Comparison of ENCODE assay signal across 17 cellular contexts in the genomic region with DNA sequence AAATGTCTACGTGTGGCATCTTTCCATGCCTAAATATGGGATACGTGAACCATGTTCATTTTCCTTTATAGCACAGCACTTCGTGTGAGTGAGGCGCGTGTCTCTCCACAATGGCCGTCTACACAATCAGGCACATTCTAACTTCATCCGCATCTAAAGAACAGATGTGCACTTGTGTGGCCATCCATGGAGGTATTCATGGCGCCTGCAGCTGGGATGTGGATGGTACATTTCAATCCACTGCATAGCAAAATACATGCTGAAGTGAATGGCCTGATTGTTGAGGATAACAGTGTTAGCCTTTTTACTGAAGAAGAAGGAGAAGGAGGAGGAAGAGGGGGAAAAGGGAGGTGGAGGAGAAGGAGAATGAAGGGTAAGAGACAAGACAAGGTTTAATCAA. TPM values are rescaled to one million over a fixed set of nuclear protein-coding genes. Genes with fewer than 3 reads are reported as not detected.
A peak's percentile ranks its signal among the peaks of the same experiment; 100 is the strongest.
DNase-seq lines count a peak whose midpoint lies in the region; ATAC-seq and TF ChIP-seq lines count a peak whose summit lies in the region.
"Had no signal": no experiment of that assay in that cellular context is flagged by ENCODE, and none has a peak within 500 bp of the region (broad histone marks: within the 10 kb centered on the region; RNA-seq: fewer than 3 reads in every experiment).

No MANE protein-coding gene starts in this region.

- CTCF ChIA-PET in activated naive CD4-positive, alpha-beta T cell treated with anti-CD3 and anti-CD28 coated beads for 36 hours (lab: Charles Lee): interaction anchor here (1.2 to 1.6 kb wide), 2 partner anchors 10 to 580 kb away, joined by 3 to 6 read pairs; no protein-coding TSS in a partner anchor

- H3K4me3 Mint-ChIP-seq in GM23338: no peak overlapping the region
- H3K4me3 Mint-ChIP-seq in activated T-helper 17 cell treated with anti-CD3 and anti-CD28 coated beads, Interleukin-2, amount 50 U/mL, for 72 hours: no peak overlapping the region
- no peak overlapping the region for H3K4me3 Mint-ChIP-seq in activated naive CD4-positive, alpha-beta T cell treated with anti-CD3 and anti-CD28 coated beads for 36 hours
- H3K4me3 Mint-ChIP-seq: B cell; CD4-positive, alpha-beta memory T cell had no signal

- H3K9me2 ChIP-seq in GM23338 (ENCODE audit: insufficient read depth): peaks cover 3% of the 10 kb centered on the region; the same call in 1 of the 2 replicates

- H3K4me2 ChIP-seq in GM23338: no peak overlapping the region

- H3K9me3 Mint-ChIP-seq in GM23338: no peaks in the 10 kb centered on the region; the same call in 2 of the 3 replicates
- no peaks in the 10 kb centered on the region for H3K9me3 Mint-ChIP-seq in activated T-helper 17 cell treated with anti-CD3 and anti-CD28 coated beads, Interleukin-2, amount 50 U/mL, for 72 hours
- H3K9me3 Mint-ChIP-seq in activated naive CD4-positive, alpha-beta T cell treated with anti-CD3 and anti-CD28 coated beads for 36 hours: peaks cover 1% of the 10 kb centered on the region

- peaks cover 3% of the 10 kb centered on the region for H3K27me3 Mint-ChIP-seq in GM23338 (ENCODE audit: insufficient read depth, low read depth, poor library complexity)
- peaks cover 8% of the 10 kb centered on the region for H3K27me3 Mint-ChIP-seq in activated T-helper 17 cell treated with anti-CD3 and anti-CD28 coated beads, Interleukin-2, amount 50 U/mL, for 72 hours
- no peaks in the 10 kb centered on the region for H3K27me3 Mint-ChIP-seq in activated naive CD4-positive, alpha-beta T cell treated with anti-CD3 and anti-CD28 coated beads for 36 hours (ENCODE audit: low read depth)

- no peaks in the 10 kb centered on the region for H3K27me3 ChIP-seq in GM23338 (ENCODE audit: insufficient read depth)
- H3K27me3 ChIP-seq: MG63 had no signal

- DNase-seq in GM23338 (ENCODE audit: low spot score) (no peak), inferior parietal cortex (ENCODE audit: extremely low spot score) (peak; percentile 84), posterior cingulate gyrus (peak in 9 of 10 donors; percentile 40 to 96 (median 72)), NCI-H748 treated with DMSO at 0.1 percent for 48 hours (lab: John Stamatoyannopoulos, UW) (no peak), cerebellum (ENCODE audit: low spot score) (no peak)
- DNase-seq in activated naive CD4-positive, alpha-beta T cell treated with anti-CD3 and anti-CD28 coated beads for 36 hours: no peak
- DNase-seq: CD4-positive, alpha-beta memory T cell; DMS79 treated with DMSO at 0.1 percent for 48 hours; GDM1; MG63; NCI-H1105; NCI-H1694 treated with DMSO at 0.1 percent for 48 hours; PC-3 had no signal

- H2AFZ ChIP-seq in GM23338: peak overlapping the region; percentile 38; the same call in 1 of the 2 replicates

- H3K27ac Mint-ChIP-seq in GM23338: no peak overlapping the region
- H3K27ac Mint-ChIP-seq in activated T-helper 17 cell treated with anti-CD3 and anti-CD28 coated beads, Interleukin-2, amount 50 U/mL, for 72 hours: no peak overlapping the region
- H3K27ac Mint-ChIP-seq in activated naive CD4-positive, alpha-beta T cell treated with anti-CD3 and anti-CD28 coated beads for 36 hours: no peak overlapping the region
- H3K27ac Mint-ChIP-seq: B cell; CD4-positive, alpha-beta memory T cell had no signal

- H4K20me1 ChIP-seq in GM23338 (replicated peaks; ENCODE audit: insufficient read depth): no peaks in the 10 kb centered on the region

- intact Hi-C loops in posterior cingulate gyrus (cut with DNase I): no loop called here
- intact Hi-C loops in activated naive CD4-positive, alpha-beta T cell treated with anti-CD3 and anti-CD28 coated beads for 36 hours (cut with micrococcal nuclease): loop anchor here (10.0 kb wide), 1 partner anchor 775 kb away; no protein-coding TSS in a partner anchor

- H3F3A ChIP-seq in GM23338 (replicated peaks; ENCODE audit: low read depth): no peaks in the 10 kb centered on the region

- no peaks in the 10 kb centered on the region for H3K79me2 ChIP-seq in GM23338 (replicated peaks; ENCODE audit: insufficient read depth)

- no peak for ATAC-seq in GM23338
- ATAC-seq in activated T-helper 17 cell treated with anti-CD3 and anti-CD28 coated beads, Interleukin-2, amount 50 U/mL, for 72 hours (replicated peaks): no peak
- ATAC-seq: HepG2, PC-3 had no signal

- H3K27ac ChIP-seq in GM23338 (ENCODE audit: low read depth): no peak overlapping the region
- peak overlapping the region; percentile 95 for H3K27ac ChIP-seq in cingulate gyrus (ENCODE audit: low read depth, low read length)

- no peaks in the 10 kb centered on the region for H3K36me3 ChIP-seq in GM23338 (ENCODE audit: insufficient read depth)
- H3K36me3 ChIP-seq: MG63 had no signal

- peaks cover 3% of the 10 kb centered on the region; the same call in 1 of the 2 replicates for H3K4me1 ChIP-seq in GM23338 (ENCODE audit: insufficient read depth)

- H3K4me1 Mint-ChIP-seq in GM23338: peaks cover 2% of the 10 kb centered on the region; the same call in 1 of the 3 replicates
- no peaks in the 10 kb centered on the region for H3K4me1 Mint-ChIP-seq in activated T-helper 17 cell treated with anti-CD3 and anti-CD28 coated beads, Interleukin-2, amount 50 U/mL, for 72 hours
- no peaks in the 10 kb centered on the region for H3K4me1 Mint-ChIP-seq in activated naive CD4-positive, alpha-beta T cell treated with anti-CD3 and anti-CD28 coated beads for 36 hours (ENCODE audit: low read depth)
- H3K4me1 Mint-ChIP-seq: B cell; CD4-positive, alpha-beta memory T cell had no signal

- H3K4me3 ChIP-seq in GM23338: no peak overlapping the region
- H3K4me3 ChIP-seq: MG63 had no signal

- TF ChIP-seq CTCF in GM23338 (conservative IDR thresholded peaks at IDR 0.05; ENCODE audit: low read depth in 2 of 2): no peak

- no peaks in the 10 kb centered on the region for H3K36me3 Mint-ChIP-seq in GM23338 (ENCODE audit: low read depth)
- H3K36me3 Mint-ChIP-seq in activated T-helper 17 cell treated with anti-CD3 and anti-CD28 coated beads, Interleukin-2, amount 50 U/mL, for 72 hours (ENCODE audit: low read depth): no peaks in the 10 kb centered on the region
- no peaks in the 10 kb centered on the region for H3K36me3 Mint-ChIP-seq in activated naive CD4-positive, alpha-beta T cell treated with anti-CD3 and anti-CD28 coated beads for 36 hours (ENCODE audit: low read depth)

TF ChIP-seq in GM23338, 12 proteins besides CTCF, POLR2A, EP300 and RAD21 (continues in another document):
- TF ChIP-seq CREB1 (CRISPR knock-in tag; IDR thresholded peaks at IDR 0.05; ENCODE audit: low read depth) (no peak), ZNF114 (CRISPR knock-in tag; IDR thresholded peaks at IDR 0.05) (no peak), JUNB (IDR thresholded peaks at IDR 0.05; ENCODE audit: unreplicated experiment) (no peak), EZH2phosphoT487 (IDR thresholded peaks at IDR 0.05; ENCODE audit: unreplicated experiment) (no peak)

RNA-seq across cellular contexts. Expression of a gene that starts 34.4 kb away (rescaled TPM):
- total RNA-seq in GM23338 (2014; rRNA removed; shearing (Covaris generic)): 61.5 and 64.3 TPM in 2 replicates
- polyA plus RNA-seq in GM23338 (2016; fragmentation: Nextera tagmentation; extraction: Ambion mirVana): 20.1 and 22.0 TPM in 2 replicates
- 1 to 10 TPM; 1.0 to 1.6 TPM for total RNA-seq in activated T-helper 17 cell treated with anti-CD3 and anti-CD28 coated beads, Interleukin-2, amount 50 U/mL, for 72 hours
- total RNA-seq in activated naive CD4-positive, alpha-beta T cell treated with anti-CD3 and anti-CD28 coated beads for 36 hours: 1 to 10 TPM; 3.8 to 4.2 TPM
- total RNA-seq in cerebellum: 440 TPM

Comparison
In these comparisons a context has a peak if more than half of its experiments do, and no peak if none do; other contexts are left out.
1. DNase-seq: peak in inferior parietal cortex (single experiment) and posterior cingulate gyrus (9 of 10); none in GM23338 (single experiment), activated naive CD4-positive, alpha-beta T cell treated with anti-CD3 and anti-CD28 coated beads for 36 hours (single experiment), NCI-H748 treated with DMSO at 0.1 percent for 48 hours (single experiment) and cerebellum (single experiment).
2. RNA of a gene that starts 34.4 kb away (total RNA-seq): 440 TPM in cerebellum (single experiment) and 61.5 to 64.3 TPM in GM23338; 3.8 to 4.2 TPM in activated naive CD4-positive, alpha-beta T cell treated with anti-CD3 and anti-CD28 coated beads for 36 hours and 1.0 to 1.6 TPM in activated T-helper 17 cell treated with anti-CD3 and anti-CD28 coated beads, Interleukin-2, amount 50 U/mL, for 72 hours; every median in the first group is over 10 times any median in the second.